8 cellular contexts compared by ENCODE assay signal in genomic region chr4:2689825-2690700, GRCh38.
DNase-seq lines count a peak whose midpoint lies in the region; ATAC-seq and TF ChIP-seq lines count a peak whose summit lies in the region.

No MANE protein-coding gene starts in this region.

- no peaks in the 10 kb centered on the region for H3K27me3 Mint-ChIP-seq in activated CD8-positive, alpha-beta memory T cell treated with anti-CD3 and anti-CD28 coated beads, Interleukin-2, amount 10 ng/mL, durations not matched to agents 7 days and 5 days

- WGBS in psoas muscle, 3 donors = 66 to 68% (median 67%) methylated on average over 19 of the region's 19 CpGs

- H3K9me3 ChIP-seq in psoas muscle = no peaks in the 10 kb centered on the region

- H3K27ac ChIP-seq in psoas muscle = no peak overlapping the region

- no peak overlapping the region for H3K4me3 ChIP-seq in psoas muscle

- H3K4me1 Mint-ChIP-seq in activated CD8-positive, alpha-beta memory T cell treated with anti-CD3 and anti-CD28 coated beads, Interleukin-2, amount 10 ng/mL, durations not matched to agents 7 days and 5 days = peaks cover 20% of the 10 kb centered on the region

- H3K36me3 ChIP-seq in psoas muscle (ENCODE audit: insufficient read depth in 1 of 2, low read depth in 1 of 2) = peaks cover 3 to 90% of the 10 kb centered on the region in 2 donors

- H3K27me3 ChIP-seq in psoas muscle (ENCODE audit: insufficient read depth in 3 of 3, low read length in 2 of 3) = no peaks in the 10 kb centered on the region

- peak; percentile 58 for DNase-seq in activated CD8-positive, alpha-beta memory T cell treated with anti-CD3 and anti-CD28 coated beads, Interleukin-2, amount 10 ng/mL, durations not matched to agents 7 days and 5 days
- DNase-seq in psoas muscle = peak; percentile 27 to 53
- DNase-seq in middle frontal gyrus (ENCODE audit: extremely low spot score, low spot score) = no peak
- DNase-seq in NCI-H2029 treated with DMSO at 0.1 percent for 48 hours (lab: John Stamatoyannopoulos, UW) = no peak
- no peak for DNase-seq in medulla oblongata (ENCODE audit: extremely low spot score)
- DNase-seq in NCI-H82 (lab: John Stamatoyannopoulos, UW) = no peak

- intact Hi-C loops in psoas muscle (cut with DNase I) = no loop called here

- H3K27ac Mint-ChIP-seq in activated CD8-positive, alpha-beta memory T cell treated with anti-CD3 and anti-CD28 coated beads, Interleukin-2, amount 10 ng/mL, durations not matched to agents 7 days and 5 days = peak overlapping the region; percentile 6

- peaks cover 40% of the 10 kb centered on the region for H3K36me3 Mint-ChIP-seq in activated CD8-positive, alpha-beta memory T cell treated with anti-CD3 and anti-CD28 coated beads, Interleukin-2, amount 10 ng/mL, durations not matched to agents 7 days and 5 days

- no peaks in the 10 kb centered on the region for H3K4me1 ChIP-seq in psoas muscle

- ATAC-seq in GM18508 (IDR thresholded peaks at IDR 0.05; ENCODE audit: insufficient read depth, unreplicated experiment) (peak; percentile 56), HG02870 (IDR thresholded peaks at IDR 0.05; ENCODE audit: unreplicated experiment) (peak; percentile 46), psoas muscle (peak in 2 of 4 donors; percentile 14 to 21)
- peak; percentile 71 for ATAC-seq in activated CD8-positive, alpha-beta memory T cell treated with anti-CD3 and anti-CD28 coated beads, Interleukin-2, amount 10 ng/mL, durations not matched to agents 7 days and 5 days

- no peak for TF ChIP-seq CTCF in psoas muscle (IDR thresholded peaks at IDR 0.05)

- H3K9me3 Mint-ChIP-seq in activated CD8-positive, alpha-beta memory T cell treated with anti-CD3 and anti-CD28 coated beads, Interleukin-2, amount 10 ng/mL, durations not matched to agents 7 days and 5 days (ENCODE audit: low read depth) = no peaks in the 10 kb centered on the region

- CTCF ChIA-PET in activated CD8-positive, alpha-beta memory T cell treated with anti-CD3 and anti-CD28 coated beads, Interleukin-2, amount 10 ng/mL, durations not matched to agents 7 days and 5 days (lab: Charles Lee) = no interaction called here

- no peak overlapping the region for H3K4me3 Mint-ChIP-seq in activated CD8-positive, alpha-beta memory T cell treated with anti-CD3 and anti-CD28 coated beads, Interleukin-2, amount 10 ng/mL, durations not matched to agents 7 days and 5 days

Comparison
In these comparisons a context has a peak if more than half of its experiments do, and no peak if none do; other contexts are left out.
1. DNase-seq: peak in activated CD8-positive, alpha-beta memory T cell treated with anti-CD3 and anti-CD28 coated beads, Interleukin-2, amount 10 ng/mL, durations not matched to agents 7 days and 5 days (single experiment) and psoas muscle (2 of 2); none in middle frontal gyrus (single experiment), NCI-H2029 treated with DMSO at 0.1 percent for 48 hours (single experiment), medulla oblongata (single experiment) and NCI-H82 (single experiment).